ENCODE assay signal across 8 cellular contexts in the genomic region with DNA sequence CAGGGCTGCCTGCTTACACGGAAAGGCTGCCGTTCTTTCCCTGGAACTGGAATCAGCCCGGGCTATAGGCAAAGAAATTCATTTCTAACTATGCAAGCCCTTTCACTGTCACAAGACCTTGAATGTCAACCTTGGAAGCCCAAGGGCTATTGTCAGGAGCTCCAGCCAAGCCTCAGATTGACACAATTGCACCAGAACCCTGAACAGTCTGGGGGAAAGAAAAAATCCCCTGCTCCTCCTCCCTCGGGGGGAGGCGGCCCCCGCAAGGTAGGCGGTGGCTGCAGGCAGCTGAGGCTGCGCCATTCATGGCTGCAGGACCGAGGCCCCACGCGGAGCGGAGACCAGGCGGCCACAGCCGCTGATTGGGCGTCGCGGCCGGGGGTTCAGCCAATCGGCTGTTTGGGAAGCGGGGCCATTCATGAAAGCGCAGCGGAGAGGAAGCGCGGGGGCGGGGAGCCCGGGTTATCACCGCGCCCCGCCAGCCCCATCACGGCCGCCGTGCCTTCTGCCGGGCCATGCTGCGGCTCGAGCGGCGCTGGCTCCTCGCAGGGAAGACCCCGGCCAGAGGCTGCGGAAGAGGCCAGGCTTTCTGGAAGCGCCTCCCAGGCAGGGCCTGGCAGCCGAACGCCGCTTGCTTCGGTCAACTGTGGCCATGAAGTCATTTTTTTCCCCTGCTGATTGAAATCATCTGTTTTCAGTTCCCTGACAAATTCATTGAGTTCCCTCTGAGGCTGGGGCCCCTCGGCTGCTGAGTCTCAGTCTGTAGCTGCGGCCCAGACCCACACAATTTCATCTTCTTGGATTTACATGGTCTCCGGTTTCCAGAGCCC. TPM values are rescaled to one million over a fixed set of nuclear protein-coding genes. Genes with fewer than 3 reads are reported as not detected.
A peak's percentile ranks its signal among the peaks of the same experiment; 100 is the strongest.
DNase-seq lines count a peak whose midpoint lies in the region; ATAC-seq and TF ChIP-seq lines count a peak whose summit lies in the region.

No MANE protein-coding gene starts in this region.

- no peaks in the 10 kb centered on the region for H3K79me2 ChIP-seq in parathyroid adenoma

- H3K9ac ChIP-seq in parathyroid adenoma, result no peak overlapping the region

- H3K27ac ChIP-seq in parathyroid adenoma (peak overlapping the region; percentile 65), thyroid gland (peak overlapping the region; percentile 50 to 87 (median 75))

- peak overlapping the region; percentile 71 for H3K4me3 Mint-ChIP-seq in activated naive CD8-positive, alpha-beta T cell
- H3K4me3 Mint-ChIP-seq in glutamatergic neuron (ENCODE audit: unreplicated experiment), result peak overlapping the region; percentile 79

- ATAC-seq in GM19468 (IDR thresholded peaks at IDR 0.05; ENCODE audit: extremely low read depth, unreplicated experiment) (peak; percentile 90), SK-N-SH treated with all-trans-retinoic acid at 6 μM for 48 hours (peak; percentile 98)

- peaks cover 10% of the 10 kb centered on the region for H3K4me1 Mint-ChIP-seq in activated naive CD8-positive, alpha-beta T cell (ENCODE audit: low read depth)
- H3K4me1 Mint-ChIP-seq in glutamatergic neuron (ENCODE audit: low read depth, unreplicated experiment), result peaks cover 23% of the 10 kb centered on the region

- TF ChIP-seq CTCF in glutamatergic neuron (IDR thresholded peaks at IDR 0.05; ENCODE audit: partially characterized antibody, unreplicated experiment) (no peak), parathyroid adenoma (IDR thresholded peaks at IDR 0.05) (no peak), thyroid gland (IDR thresholded peaks at IDR 0.05) (no peak)

- H3K4me1 ChIP-seq in parathyroid adenoma, result no peaks in the 10 kb centered on the region
- H3K4me1 ChIP-seq in thyroid gland, result peaks cover 39 to 51% of the 10 kb centered on the region in 2 donors

- H3K36me3 ChIP-seq in parathyroid adenoma (ENCODE audit: control insufficient read depth, insufficient read depth, low read length), result no peaks in the 10 kb centered on the region
- no peaks in the 10 kb centered on the region for H3K36me3 ChIP-seq in thyroid gland

- TF ChIP-seq POLR2A in thyroid gland (IDR thresholded peaks at IDR 0.05), result peak in 1 of 2 donors; percentile 74

- peak overlapping the region; percentile 73 for H3K4me2 ChIP-seq in parathyroid adenoma (ENCODE audit: low read length)

- H3K27ac Mint-ChIP-seq in activated naive CD8-positive, alpha-beta T cell, result no peak overlapping the region
- peak overlapping the region; percentile 77 for H3K27ac Mint-ChIP-seq in glutamatergic neuron (ENCODE audit: unreplicated experiment)

- H3K27me3 Mint-ChIP-seq in activated naive CD8-positive, alpha-beta T cell, result peaks cover 4% of the 10 kb centered on the region
- peaks cover under 1% of the 10 kb centered on the region for H3K27me3 Mint-ChIP-seq in glutamatergic neuron (ENCODE audit: unreplicated experiment)

- peak overlapping the region; percentile 88 for H2AFZ ChIP-seq in parathyroid adenoma

- no peaks in the 10 kb centered on the region for H3K36me3 Mint-ChIP-seq in activated naive CD8-positive, alpha-beta T cell
- H3K36me3 Mint-ChIP-seq in glutamatergic neuron (ENCODE audit: unreplicated experiment), result no peaks in the 10 kb centered on the region

- H3K4me3 ChIP-seq in parathyroid adenoma (ENCODE audit: low read depth, low read length), result peak overlapping the region; percentile 33
- peak overlapping the region in 2 of 3 donors; percentile 14 to 18 for H3K4me3 ChIP-seq in thyroid gland (replicated peaks in 1 of 3)

- H3K27me3 ChIP-seq in parathyroid adenoma (ENCODE audit: control insufficient read depth, insufficient read depth, low read length) (no peaks in the 10 kb centered on the region), thyroid gland (no peaks in the 10 kb centered on the region)

- DNase-seq in COLO668 (lab: John Stamatoyannopoulos, UW; ENCODE audit: unreplicated experiment), result peak; percentile 5
- DNase-seq in HT-29 (ENCODE audit: low spot score), result peak; percentile 87
- DNase-seq in glutamatergic neuron, result peak; percentile 90
- DNase-seq in thyroid gland, result peak; percentile 90 to 91

- no peaks in the 10 kb centered on the region for H3K9me3 Mint-ChIP-seq in activated naive CD8-positive, alpha-beta T cell (ENCODE audit: low read depth)
- H3K9me3 Mint-ChIP-seq in glutamatergic neuron (ENCODE audit: unreplicated experiment), result peaks cover 3% of the 10 kb centered on the region

- H3K9me3 ChIP-seq in parathyroid adenoma (ENCODE audit: control insufficient read depth, low read length) (no peaks in the 10 kb centered on the region), thyroid gland (no peaks in the 10 kb centered on the region)

- intact Hi-C loops in thyroid gland (cut with DNase I), result loop anchor here (5.0 kb wide), 1 partner anchor 194 kb away; no protein-coding TSS in a partner anchor

- WGBS in thyroid gland, 2 donors, result 6 to 9% methylated on average over 18 to 40 of the region's 48 CpGs

TF ChIP-seq in SK-N-SH treated with all-trans-retinoic acid at 6 μM for 48 hours, 23 proteins besides CTCF, POLR2A, EP300 and RAD21:
- TF ChIP-seq, protein P1, sequence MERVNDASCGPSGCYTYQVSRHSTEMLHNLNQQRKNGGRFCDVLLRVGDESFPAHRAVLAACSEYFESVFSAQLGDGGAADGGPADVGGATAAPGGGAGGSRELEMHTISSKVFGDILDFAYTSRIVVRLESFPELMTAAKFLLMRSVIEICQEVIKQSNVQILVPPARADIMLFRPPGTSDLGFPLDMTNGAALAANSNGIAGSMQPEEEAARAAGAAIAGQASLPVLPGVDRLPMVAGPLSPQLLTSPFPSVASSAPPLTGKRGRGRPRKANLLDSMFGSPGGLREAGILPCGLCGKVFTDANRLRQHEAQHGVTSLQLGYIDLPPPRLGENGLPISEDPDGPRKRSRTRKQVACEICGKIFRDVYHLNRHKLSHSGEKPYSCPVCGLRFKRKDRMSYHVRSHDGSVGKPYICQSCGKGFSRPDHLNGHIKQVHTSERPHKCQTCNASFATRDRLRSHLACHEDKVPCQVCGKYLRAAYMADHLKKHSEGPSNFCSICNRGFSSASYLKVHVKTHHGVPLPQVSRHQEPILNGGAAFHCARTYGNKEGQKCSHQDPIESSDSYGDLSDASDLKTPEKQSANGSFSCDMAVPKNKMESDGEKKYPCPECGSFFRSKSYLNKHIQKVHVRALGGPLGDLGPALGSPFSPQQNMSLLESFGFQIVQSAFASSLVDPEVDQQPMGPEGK (CRISPR knock-in tag; IDR thresholded peaks at IDR 0.05; ENCODE audit: borderline replicate concordance), result 0 out of 2 replicates have a peak, but pooled peaks have one; percentile 51
- 0 out of 2 replicates have a peak, but pooled peaks have one; percentile 29 for TF ChIP-seq TCF4 (CRISPR knock-in tag; IDR thresholded peaks at IDR 0.05; ENCODE audit: borderline replicate concordance)
- TF ChIP-seq ZFP3 (CRISPR knock-in tag; IDR thresholded peaks at IDR 0.05), result 0 out of 2 replicates have a peak, but pooled peaks have one; percentile 27
- TF ChIP-seq TSHZ2 (CRISPR knock-in tag; IDR thresholded peaks at IDR 0.05), result 0 out of 2 replicates have a peak, but pooled peaks have one; percentile 41
- no peak for TF ChIP-seq ZNF8 (CRISPR knock-in tag; IDR thresholded peaks at IDR 0.05)
- TF ChIP-seq OSR1 (CRISPR knock-in tag; IDR thresholded peaks at IDR 0.05), result no peak
- no peak for TF ChIP-seq ISL1 (CRISPR knock-in tag; IDR thresholded peaks at IDR 0.05)
- TF ChIP-seq PPARA (CRISPR knock-in tag; IDR thresholded peaks at IDR 0.05; ENCODE audit: borderline replicate concordance), result no peak
- 0 out of 2 replicates have a peak, but pooled peaks have one; percentile 38 for TF ChIP-seq ZNF70 (CRISPR knock-in tag; IDR thresholded peaks at IDR 0.05)

RNA-seq across cellular contexts. Expression of gene LINC01488, which starts 38.1 kb away (rescaled TPM):
- not detected in 2 replicates for total RNA-seq in HT-29 (2014; rRNA removed; shearing (Covaris generic))
- total RNA-seq in glutamatergic neuron (ENCODE audit: unreplicated experiment), result not detected
- not detected for total RNA-seq in thyroid gland

Comparison
In these comparisons a context has a peak if more than half of its experiments do, and no peak if none do; other contexts are left out.
1. Peak in every context shown above with its lines: DNase-seq, ATAC-seq, H3K4me3 ChIP-seq and H3K27ac ChIP-seq.
2. DNase-seq: peak in every context shown above with its lines; median percentile 90 in thyroid gland; 90 in glutamatergic neuron; 87 in HT-29; 5 in COLO668.